16 cellular contexts compared by ENCODE assay signal in genomic region chr15:99955532-99955931, GRCh38.
"Had no signal": no experiment of that assay in that cellular context is flagged by ENCODE, and none has a peak within 500 bp of the region (broad histone marks: within the 10 kb centered on the region; RNA-seq: fewer than 3 reads in every experiment).

No MANE protein-coding gene starts in this region.

- H3K9me3 ChIP-seq: neutrophil, transverse colon had no signal

- H3K9me3 Mint-ChIP-seq: activated naive CD8-positive, alpha-beta T cell treated with anti-CD3 and anti-CD28 coated beads, Interleukin-2, amount 10 ng/mL, durations not matched to agents 7 days and 5 days; activated T-helper 1 cell treated with anti-CD3 and anti-CD28 coated beads, Interleukin-12 subunit alpha, Interleukin-12 subunit beta, Interleukin-2, Interleukin-4 antibody, amounts not matched to agents 30 ng/mL and 10 ng/mL and 1 ng/mL, durations not matched to agents 14 hours and 24 hours and 36 hours; natural killer cell treated with Interleukin-12 subunit alpha and Interleukin-12 subunit beta and Interleukin-15 and Interleukin-18, amount 100 ng/mL, for 72 hours; stimulated activated naive CD8-positive, alpha-beta T cell treated with anti-CD3 and anti-CD28 coated beads, Interleukin-15, Interleukin-2, amounts not matched to agents 100 ng/mL and 50 ng/mL, for 24 hours had no signal

- DNase-seq: activated CD4-positive, alpha-beta T cell treated with anti-CD3 and anti-CD28 coated beads, Interleukin-2, amount 50 U/mL, for 1 hour; activated CD4-positive, CD25-positive, alpha-beta regulatory T cell treated with anti-CD3 and anti-CD28 coated beads, Interleukin-2, amount 50 U/mL, for 72 hours; activated naive CD4-positive, alpha-beta T cell treated with Interleukin-2 at 50 U/mL for 16 hours; activated naive CD8-positive, alpha-beta T cell treated with anti-CD3 and anti-CD28 coated beads, Interleukin-2, amount 10 ng/mL, durations not matched to agents 7 days and 5 days; activated T-cell treated with anti-CD3 and anti-CD28 coated beads for 4 hours; amygdala; caudate nucleus; hypothalamus; left ventricle myocardium superior; T-helper 2 cell; transverse colon had no signal

- H3K36me3 ChIP-seq: neutrophil, transverse colon had no signal

- H3K36me3 Mint-ChIP-seq: activated naive CD8-positive, alpha-beta T cell treated with anti-CD3 and anti-CD28 coated beads, Interleukin-2, amount 10 ng/mL, durations not matched to agents 7 days and 5 days had no signal

- ATAC-seq: left ventricle myocardium superior; natural killer cell treated with Interleukin-12 subunit alpha and Interleukin-12 subunit beta and Interleukin-15 and Interleukin-18, amount 100 ng/mL, for 72 hours had no signal

- H3K27ac ChIP-seq: neutrophil, transverse colon, VCaP had no signal

- H3K4me3 Mint-ChIP-seq: activated naive CD8-positive, alpha-beta T cell treated with anti-CD3 and anti-CD28 coated beads, Interleukin-2, amount 10 ng/mL, durations not matched to agents 7 days and 5 days; activated T-helper 1 cell treated with anti-CD3 and anti-CD28 coated beads, Interleukin-12 subunit alpha, Interleukin-12 subunit beta, Interleukin-2, Interleukin-4 antibody, amounts not matched to agents 30 ng/mL and 10 ng/mL and 1 ng/mL, durations not matched to agents 14 hours and 24 hours and 36 hours; natural killer cell treated with Interleukin-12 subunit alpha and Interleukin-12 subunit beta and Interleukin-15 and Interleukin-18, amount 100 ng/mL, for 72 hours; stimulated activated naive CD8-positive, alpha-beta T cell treated with anti-CD3 and anti-CD28 coated beads, Interleukin-15, Interleukin-2, amounts not matched to agents 100 ng/mL and 50 ng/mL, for 24 hours had no signal

- H3K4me3 ChIP-seq: transverse colon had no signal

- H3K27me3 ChIP-seq: neutrophil had no signal

- H3K27ac Mint-ChIP-seq: activated naive CD8-positive, alpha-beta T cell treated with anti-CD3 and anti-CD28 coated beads, Interleukin-2, amount 10 ng/mL, durations not matched to agents 7 days and 5 days; activated T-helper 1 cell treated with anti-CD3 and anti-CD28 coated beads, Interleukin-12 subunit alpha, Interleukin-12 subunit beta, Interleukin-2, Interleukin-4 antibody, amounts not matched to agents 30 ng/mL and 10 ng/mL and 1 ng/mL, durations not matched to agents 14 hours and 24 hours and 36 hours; natural killer cell treated with Interleukin-12 subunit alpha and Interleukin-12 subunit beta and Interleukin-15 and Interleukin-18, amount 100 ng/mL, for 72 hours; stimulated activated naive CD8-positive, alpha-beta T cell treated with anti-CD3 and anti-CD28 coated beads, Interleukin-15, Interleukin-2, amounts not matched to agents 100 ng/mL and 50 ng/mL, for 24 hours had no signal
